ENCODE assay signal across 8 cellular contexts in genomic region chr12:108514468-108514972, GRCh38. TPM values are rescaled to one million over a fixed set of nuclear protein-coding genes. Genes with fewer than 3 reads are reported as not detected.
DNase-seq lines count a peak whose midpoint lies in the region; ATAC-seq and TF ChIP-seq lines count a peak whose summit lies in the region.

No MANE protein-coding gene starts in this region.

- in situ Hi-C loops in KBM-7 (cut with MboI; ENCODE audit: low pct_unique_long_range_greater_than_20kb, low sequenced_read_pairs) = no loop called here

- POLR2A ChIA-PET in naive thymus-derived CD8-positive, alpha-beta T cell (lab: Charles Lee) = interaction anchor here (1.0 kb wide), 1 partner anchor 47 kb away, joined by 3 read pairs; the partner anchor contains the start of gene SART3

- no peaks in the 10 kb centered on the region for H3K9me3 Mint-ChIP-seq in naive thymus-derived CD8-positive, alpha-beta T cell

- H3K4me1 Mint-ChIP-seq in naive thymus-derived CD8-positive, alpha-beta T cell = peaks cover 9 to 43% (median 31%) of the 10 kb centered on the region in 4 donors

- H3K36me3 Mint-ChIP-seq in naive thymus-derived CD8-positive, alpha-beta T cell = peaks cover 0 to 16% (median 7%) of the 10 kb centered on the region in 3 donors

- peak overlapping the region; percentile 89 to 98 (median 96) for H3K4me3 Mint-ChIP-seq in naive thymus-derived CD8-positive, alpha-beta T cell

- DNase-seq in choroid plexus epithelial cell (ENCODE audit: low read depth) (no peak), inferior parietal cortex (ENCODE audit: extremely low spot score) (no peak), KBM-7 (no peak), NCI-H1694 (lab: John Stamatoyannopoulos, UW) (no peak)
- no peak for DNase-seq in naive thymus-derived CD8-positive, alpha-beta T cell

- peak overlapping the region; percentile 66; the same call in 1 of the 2 replicates for H3K4me3 ChIP-seq in GM08714 (ENCODE audit: low read length)
- peak overlapping the region; percentile 42 for H3K4me3 ChIP-seq in choroid plexus epithelial cell (ENCODE audit: low read depth, low read length)

- no peaks in the 10 kb centered on the region for H3K27me3 Mint-ChIP-seq in naive thymus-derived CD8-positive, alpha-beta T cell

- peak overlapping the region; percentile 90 to 97 (median 96) for H3K27ac Mint-ChIP-seq in naive thymus-derived CD8-positive, alpha-beta T cell

- ATAC-seq in HG03520 (IDR thresholded peaks at IDR 0.05; ENCODE audit: unreplicated experiment) = peak; percentile 1
- ATAC-seq in naive thymus-derived CD8-positive, alpha-beta T cell = peak; percentile 33 to 42
- ATAC-seq in HG03280 (IDR thresholded peaks at IDR 0.05; ENCODE audit: unreplicated experiment) = no peak

- no peak for TF ChIP-seq CTCF in choroid plexus epithelial cell (conservative IDR thresholded peaks at IDR 0.05; ENCODE audit: low read depth, low read length)

RNA-seq across cellular contexts. Expression of gene FICD, which starts 0.6 kb away (rescaled TPM):
- 1 to 10 TPM; 4.6 to 5.6 TPM for total RNA-seq in naive thymus-derived CD8-positive, alpha-beta T cell
- 1 to 10 TPM; 1.2 to 1.8 (median 1.4) TPM for polyA plus RNA-seq in naive thymus-derived CD8-positive, alpha-beta T cell

RNA-seq across cellular contexts. Expression of gene SART3, which starts 46.5 kb away (rescaled TPM):
- total RNA-seq in naive thymus-derived CD8-positive, alpha-beta T cell = 10 to 100 TPM; 93.4 to 95.7 TPM
- polyA plus RNA-seq in naive thymus-derived CD8-positive, alpha-beta T cell = 10 to 100 TPM; 33.3 to 36.6 (median 36.1) TPM

RNA-seq across cellular contexts. Expression of gene ISCU, which starts 47.9 kb away (rescaled TPM):
- total RNA-seq in naive thymus-derived CD8-positive, alpha-beta T cell = 100 to 1,000 TPM; 176 to 184 TPM
- 100 to 1,000 TPM; 287 to 373 (median 324) TPM for polyA plus RNA-seq in naive thymus-derived CD8-positive, alpha-beta T cell
